In the genomic region with DNA sequence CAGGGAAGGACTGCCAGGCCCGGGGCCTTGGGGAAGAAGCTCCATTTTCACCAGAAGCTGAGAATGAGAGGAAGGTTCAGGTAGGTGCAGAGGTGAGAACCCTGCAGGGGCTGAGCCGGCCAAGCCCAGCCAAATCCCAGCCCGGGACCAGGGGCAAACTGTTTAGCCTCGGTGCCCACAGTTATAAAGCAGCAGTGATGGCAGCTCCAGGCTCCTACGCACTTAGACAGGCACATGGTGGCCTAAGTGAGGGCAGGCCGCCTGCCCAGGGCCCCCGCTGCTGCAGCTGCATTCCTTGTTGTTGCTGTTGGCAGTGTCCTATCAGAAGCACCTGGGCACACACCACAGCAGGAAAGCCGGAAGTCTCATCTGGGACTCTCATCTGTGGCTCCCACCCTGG, we compare ENCODE assay signal across 33 cellular contexts.
"Had no signal": no experiment of that assay in that cellular context is flagged by ENCODE, and none has a peak within 500 bp of the region (broad histone marks: within the 10 kb centered on the region; RNA-seq: fewer than 3 reads in every experiment).

No MANE protein-coding gene starts in this region.

- H3K36me3 ChIP-seq: adrenal gland, brain microvascular endothelial cell, breast epithelium had no signal

- H3K9me3 ChIP-seq: adrenal gland, body of pancreas, breast epithelium had no signal

- H3K4me3 ChIP-seq: adrenal gland, body of pancreas, breast epithelium had no signal

- FAIRE-seq: astrocyte, TTC549 had no signal

- H3K27ac ChIP-seq: adrenal gland, body of pancreas, brain microvascular endothelial cell, breast epithelium, VCaP had no signal

- ATAC-seq: activated CD8-positive, alpha-beta T cell treated with anti-CD3 and anti-CD28 coated beads for 36 hours; activated naive CD4-positive, alpha-beta T cell treated with anti-CD3 and anti-CD28 coated beads, Interleukin-2, amount 50 U/mL, for 72 hours; activated T-cell treated with anti-CD3 and anti-CD28 coated beads, Interleukin-2, amount 50 U/mL, for 4 hours; activated T-cell treated with anti-CD3 and anti-CD28 coated beads, Interleukin-2, amount 50 U/mL, for 72 hours; activated T-helper 17 cell treated with anti-CD3 and anti-CD28 coated beads, Interleukin-2, amount 50 U/mL, for 72 hours; body of pancreas had no signal

- H3K27me3 ChIP-seq: adrenal gland, body of pancreas, brain microvascular endothelial cell, breast epithelium had no signal

- DNase-seq: activated B cell treated with CpG ODN at 0.5 μM for 24 hours; activated CD4-positive, alpha-beta memory T cell treated with anti-CD3 and anti-CD28 coated beads for 36 hours; activated CD4-positive, alpha-beta T cell treated with anti-CD3 and anti-CD28 coated beads for 4 hours; activated CD4-positive, alpha-beta T cell treated with anti-CD3 and anti-CD28 coated beads, Interleukin-2, amount 10 ng/mL, durations not matched to agents 24 days and 14 days; activated CD4-positive, alpha-beta T cell treated with anti-CD3 and anti-CD28 coated beads, Interleukin-2, amount 50 U/mL, for 1 hour; activated CD4-positive, alpha-beta T cell treated with anti-CD3 and anti-CD28 coated beads, Interleukin-2, amount 50 U/mL, for 4 hours; activated CD4-positive, CD25-positive, alpha-beta regulatory T cell treated with anti-CD3 and anti-CD28 coated beads, Interleukin-2, amount 50 U/mL, for 72 hours; activated CD8-positive, alpha-beta memory T cell treated with anti-CD3 and anti-CD28 coated beads, Interleukin-2, amount 50 U/mL, for 4 hours; activated CD8-positive, alpha-beta T cell treated with anti-CD3 and anti-CD28 coated beads for 36 hours; activated gamma-delta T cell treated with Interleukin-2 at 50 U/mL for 16 hours; activated naive CD4-positive, alpha-beta T cell; activated naive CD4-positive, alpha-beta T cell treated with anti-CD3 and anti-CD28 coated beads for 36 hours; activated naive CD4-positive, alpha-beta T cell treated with anti-CD3 and anti-CD28 coated beads, Interleukin-2, amount 50 U/mL, for 16 hours; activated naive CD8-positive, alpha-beta T cell treated with anti-CD3 and anti-CD28 coated beads for 36 hours; activated T-cell treated with anti-CD3 and anti-CD28 coated beads for 4 hours; activated T-cell treated with anti-CD3 and anti-CD28 coated beads, Interleukin-2, amount 50 U/mL, for 1 hour; activated T-cell treated with anti-CD3 and anti-CD28 coated beads, Interleukin-2, amount 50 U/mL, for 4 hours; activated T-cell treated with anti-CD3 and anti-CD28 coated beads, Interleukin-2, amount 50 U/mL, for 72 hours; adrenal gland; amniotic stem cell; body of pancreas; brain microvascular endothelial cell; caudate nucleus; cerebellar nuclear complex; T-helper 1 cell; T-helper 2 cell; T-helper 9 cell had no signal

- H3K4me1 ChIP-seq: adrenal gland, body of pancreas, breast epithelium had no signal
